1 cellular context compared by ENCODE assay signal in genomic region chr6:161449521-161449920, GRCh38.
TF ChIP-seq lines count a peak whose summit lies in the region.

No MANE protein-coding gene starts in this region.

TF ChIP-seq in endothelial cell of umbilical vein, 7 proteins besides CTCF, POLR2A, EP300 and RAD21:
- peak; percentile 66 for TF ChIP-seq FOS (IDR thresholded peaks at IDR 0.05; ENCODE audit: borderline replicate concordance, insufficient read depth, low read length)
- TF ChIP-seq GATA2 (IDR thresholded peaks at IDR 0.05; ENCODE audit: insufficient read depth, insufficient read length, low read depth, low read length), result peak; percentile 17
- no peak for TF ChIP-seq EZH2 (IDR thresholded peaks at IDR 0.05; ENCODE audit: borderline replicate concordance, low read depth, low read length, severe bottlenecking)
- TF ChIP-seq MAX (IDR thresholded peaks at IDR 0.05; ENCODE audit: insufficient read depth, insufficient read length), result no peak
- TF ChIP-seq MYC (IDR thresholded peaks at IDR 0.05; ENCODE audit: low read depth, low read length), result no peak
- peak; percentile 15 for TF ChIP-seq JUN (IDR thresholded peaks at IDR 0.05; ENCODE audit: borderline replicate concordance, insufficient read depth, insufficient read length, low read depth)
- TF ChIP-seq POLR2AphosphoS5 (IDR thresholded peaks at IDR 0.05; ENCODE audit: insufficient read depth, low read depth, low read length), result no peak
